In the genomic region with DNA sequence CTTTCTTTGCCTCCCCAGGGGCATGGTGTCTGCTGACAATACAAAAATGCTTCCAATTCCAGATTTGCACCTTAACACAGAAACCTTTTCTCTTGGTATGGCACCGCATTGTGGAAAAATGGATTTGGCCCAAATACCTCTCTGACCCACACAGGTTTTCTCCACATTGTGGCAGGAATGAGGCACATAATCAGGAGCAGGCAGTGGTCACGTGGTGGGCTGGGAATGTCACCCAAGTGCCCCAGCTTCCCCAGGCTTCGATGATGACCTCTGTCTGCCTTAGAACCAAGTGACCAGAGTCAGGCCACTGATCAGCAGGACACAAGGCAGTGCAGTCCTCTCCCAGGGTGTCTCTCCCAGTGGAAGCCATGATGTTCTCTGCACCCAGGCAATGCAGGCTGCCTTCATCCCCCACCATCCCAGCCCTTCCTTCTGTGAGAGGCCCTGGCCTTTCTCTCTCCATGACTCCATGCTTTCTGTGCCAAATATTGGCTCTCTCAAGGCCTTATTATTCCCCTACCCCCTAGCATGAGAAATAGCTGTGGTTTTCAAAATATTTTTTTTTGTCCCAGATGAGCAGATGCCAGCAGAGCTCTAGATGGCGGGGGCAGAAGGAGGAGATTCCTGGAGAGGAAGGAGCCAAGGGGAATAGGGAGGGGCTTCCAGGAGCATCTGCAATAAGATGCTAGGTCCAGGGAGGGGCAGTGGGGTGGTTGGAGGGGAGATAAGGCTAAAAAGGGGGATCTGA, we compare ENCODE assay signal across 15 cellular contexts.
DNase-seq lines count a peak whose midpoint lies in the region; ATAC-seq, FAIRE-seq and TF ChIP-seq lines count a peak whose summit lies in the region.
"Had no signal": no experiment of that assay in that cellular context is flagged by ENCODE, and none has a peak within 500 bp of the region (broad histone marks: within the 10 kb centered on the region; RNA-seq: fewer than 3 reads in every experiment).

No MANE protein-coding gene starts in this region.

- no peaks in the 10 kb centered on the region for H3K9me2 ChIP-seq in SK-N-SH

- intact Hi-C loops in natural killer cell (cut with micrococcal nuclease): no loop called here

- TF ChIP-seq CTCF in SK-N-SH (IDR thresholded peaks at IDR 0.05) (no peak), foreskin keratinocyte (conservative IDR thresholded peaks at IDR 0.05) (no peak), natural killer cell (IDR thresholded peaks at IDR 0.05) (no peak)

- no peaks in the 10 kb centered on the region for H3K79me2 ChIP-seq in SK-N-SH (ENCODE audit: insufficient read depth)

- H3K27me3 ChIP-seq in SK-N-SH (ENCODE audit: insufficient read depth): no peaks in the 10 kb centered on the region; the same call in 1 of the 2 replicates
- no peaks in the 10 kb centered on the region for H3K27me3 ChIP-seq in foreskin keratinocyte
- H3K27me3 ChIP-seq: suprapubic skin had no signal

- H3K4me3 ChIP-seq in SK-N-SH (ENCODE audit: low read depth in 2 of 2, low read length in 1 of 2): no peak overlapping the region
- H3K4me3 ChIP-seq: lung, suprapubic skin had no signal

- CTCF ChIA-PET in SK-N-SH (lab: Yijun Ruan, JAX): interaction anchor here (0.9 kb wide), 1 partner anchor 12 kb away, joined by 3 read pairs; no protein-coding TSS in a partner anchor

- H3K27ac ChIP-seq in SK-N-SH (ENCODE audit: low read depth in 2 of 2, low read length in 1 of 2) (peak overlapping the region in 1 of 2 experiments; percentile 66; a peak in 1 of 4 replicates), foreskin keratinocyte (peak overlapping the region; percentile 60)
- H3K27ac ChIP-seq: KMS-11, suprapubic skin had no signal

- no peak overlapping the region for H3K27ac Mint-ChIP-seq in natural killer cell
- H3K27ac Mint-ChIP-seq: activated naive CD4-positive, alpha-beta T cell treated with anti-CD3 and anti-CD28 coated beads, Interleukin-2, amount 10 ng/mL, durations not matched to agents 7 days and 5 days had no signal

- H3K9me3 ChIP-seq in SK-N-SH: no peaks in the 10 kb centered on the region
- H3K9me3 ChIP-seq: suprapubic skin had no signal

- WGBS in SK-N-SH (ENCODE audit: low lambda C conversion rate): 26% methylated on average over 4 of the region's 4 CpGs

- no peak overlapping the region for H3K4me3 Mint-ChIP-seq in natural killer cell
- H3K4me3 Mint-ChIP-seq: activated naive CD4-positive, alpha-beta T cell treated with anti-CD3 and anti-CD28 coated beads, Interleukin-2, amount 10 ng/mL, durations not matched to agents 7 days and 5 days had no signal

- H3K36me3 Mint-ChIP-seq in natural killer cell: no peaks in the 10 kb centered on the region
- H3K36me3 Mint-ChIP-seq: activated naive CD4-positive, alpha-beta T cell treated with anti-CD3 and anti-CD28 coated beads, Interleukin-2, amount 10 ng/mL, durations not matched to agents 7 days and 5 days had no signal

- peak in 1 of 2 experiments; percentile 65; a peak in 1 of 4 replicates for TF ChIP-seq EP300 in SK-N-SH (IDR thresholded peaks at IDR 0.05; ENCODE audit: borderline replicate concordance in 1 of 2, low read depth in 1 of 2, low read length in 1 of 2)

- no peak overlapping the region for H3K4me2 ChIP-seq in SK-N-SH
- H3K4me2 ChIP-seq: KMS-11 had no signal

- H3K36me3 ChIP-seq in SK-N-SH (replicated peaks in 1 of 2; ENCODE audit: control insufficient read depth in 1 of 2, insufficient read depth in 2 of 2, low read length in 1 of 2): no peaks in the 10 kb centered on the region
- H3K36me3 ChIP-seq: suprapubic skin had no signal

- TF ChIP-seq RAD21 in SK-N-SH (IDR thresholded peaks at IDR 0.05; ENCODE audit: low read length): no peak

- DNase-seq in SK-N-SH (no peak), amniotic epithelial cell (ENCODE audit: low read depth) (peak; percentile 69), foreskin keratinocyte (peak in 1 of 2 donors; percentile 42), urothelium cell line (ENCODE audit: low spot score) (peak; percentile 84), NCI-H524 (lab: John Stamatoyannopoulos, UW) (no peak), natural killer cell (no peak)
- DNase-seq: 8988T; activated naive CD4-positive, alpha-beta T cell treated with anti-CD3 and anti-CD28 coated beads, Interleukin-2, amount 10 ng/mL, durations not matched to agents 7 days and 5 days; DMS153; NCI-H187 had no signal

- H3K4me1 Mint-ChIP-seq in natural killer cell: no peaks in the 10 kb centered on the region
- H3K4me1 Mint-ChIP-seq: activated naive CD4-positive, alpha-beta T cell treated with anti-CD3 and anti-CD28 coated beads, Interleukin-2, amount 10 ng/mL, durations not matched to agents 7 days and 5 days had no signal

- peaks cover 0 to 8% of the 10 kb centered on the region in 2 experiments; a peak in 1 of 4 replicates for H3K4me1 ChIP-seq in SK-N-SH (ENCODE audit: control insufficient read depth in 1 of 2, insufficient read depth in 2 of 2, low read depth in 1 of 2, low read length in 1 of 2)
- peaks cover 25% of the 10 kb centered on the region for H3K4me1 ChIP-seq in foreskin keratinocyte

- no peak overlapping the region for H3K9ac ChIP-seq in SK-N-SH
- H3K9ac ChIP-seq: KMS-11 had no signal

- no peaks in the 10 kb centered on the region for H3K9me3 Mint-ChIP-seq in natural killer cell
- H3K9me3 Mint-ChIP-seq: activated naive CD4-positive, alpha-beta T cell treated with anti-CD3 and anti-CD28 coated beads, Interleukin-2, amount 10 ng/mL, durations not matched to agents 7 days and 5 days had no signal

- peaks cover 4 to 37% of the 10 kb centered on the region in 2 donors for H3K27me3 Mint-ChIP-seq in natural killer cell (ENCODE audit: low read depth in 2 of 2)

- H4K20me1 ChIP-seq in SK-N-SH (ENCODE audit: insufficient read depth): no peaks in the 10 kb centered on the region

- no peak for ATAC-seq in SK-N-SH treated with all-trans-retinoic acid at 6 μM for 48 hours
- ATAC-seq in foreskin keratinocyte: no peak
- ATAC-seq in HG03520 (IDR thresholded peaks at IDR 0.05; ENCODE audit: unreplicated experiment): no peak
- ATAC-seq in natural killer cell: no peak

- H3F3A ChIP-seq in SK-N-SH (replicated peaks; ENCODE audit: insufficient read depth): no peaks in the 10 kb centered on the region

- peak; percentile 79 for FAIRE-seq in urothelium cell line (lab: Jason Lieb, UNC)

- H2AFZ ChIP-seq in SK-N-SH (ENCODE audit: low read depth): no peak overlapping the region

- POLR2A ChIA-PET in SK-N-SH (lab: Yijun Ruan, JAX): no interaction called here

TF ChIP-seq in SK-N-SH, 30 proteins besides CTCF, POLR2A, EP300 and RAD21 (continues in another document):
- TF ChIP-seq, protein P1, sequence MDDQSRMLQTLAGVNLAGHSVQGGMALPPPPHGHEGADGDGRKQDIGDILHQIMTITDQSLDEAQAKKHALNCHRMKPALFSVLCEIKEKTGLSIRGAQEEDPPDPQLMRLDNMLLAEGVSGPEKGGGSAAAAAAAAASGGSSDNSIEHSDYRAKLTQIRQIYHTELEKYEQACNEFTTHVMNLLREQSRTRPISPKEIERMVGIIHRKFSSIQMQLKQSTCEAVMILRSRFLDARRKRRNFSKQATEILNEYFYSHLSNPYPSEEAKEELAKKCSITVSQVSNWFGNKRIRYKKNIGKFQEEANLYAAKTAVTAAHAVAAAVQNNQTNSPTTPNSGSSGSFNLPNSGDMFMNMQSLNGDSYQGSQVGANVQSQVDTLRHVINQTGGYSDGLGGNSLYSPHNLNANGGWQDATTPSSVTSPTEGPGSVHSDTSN (IDR thresholded peaks at IDR 0.05): peak; percentile 28; the same call in 1 of the 2 replicates
- no peak for TF ChIP-seq JUND (IDR thresholded peaks at IDR 0.05)
- TF ChIP-seq FOXJ3 (CRISPR knock-in tag; IDR thresholded peaks at IDR 0.05): no peak
- 0 out of 2 replicates have a peak, but pooled peaks have one; percentile 4 for TF ChIP-seq FOSL2 (IDR thresholded peaks at IDR 0.05; ENCODE audit: borderline replicate concordance, low read depth)
- peak; percentile 81 for TF ChIP-seq TCF12 (IDR thresholded peaks at IDR 0.05)

TF ChIP-seq in SK-N-SH treated with all-trans-retinoic acid at 6 μM for 48 hours, 23 proteins besides CTCF, POLR2A, EP300 and RAD21 (continues in another document):
- TF ChIP-seq SNAI2 (CRISPR knock-in tag; IDR thresholded peaks at IDR 0.05): no peak
- TF ChIP-seq PPARA (CRISPR knock-in tag; IDR thresholded peaks at IDR 0.05; ENCODE audit: borderline replicate concordance): no peak
- no peak for TF ChIP-seq TOX (CRISPR knock-in tag; IDR thresholded peaks at IDR 0.05; ENCODE audit: borderline replicate concordance)
- TF ChIP-seq GLIS3 (CRISPR knock-in tag; IDR thresholded peaks at IDR 0.05): no peak
- TF ChIP-seq ISL1 (CRISPR knock-in tag; IDR thresholded peaks at IDR 0.05): no peak
- TF ChIP-seq ARNTL (CRISPR knock-in tag; IDR thresholded peaks at IDR 0.05; ENCODE audit: borderline replicate concordance, low read depth): no peak
- no peak for TF ChIP-seq ZFP30 (CRISPR knock-in tag; IDR thresholded peaks at IDR 0.05)
- no peak for TF ChIP-seq OSR1 (CRISPR knock-in tag; IDR thresholded peaks at IDR 0.05)
- no peak for TF ChIP-seq CREB5 (CRISPR knock-in tag; IDR thresholded peaks at IDR 0.05; ENCODE audit: low read depth)
- no peak for TF ChIP-seq ESRRG (CRISPR knock-in tag; IDR thresholded peaks at IDR 0.05)
- no peak for TF ChIP-seq ZFP3 (CRISPR knock-in tag; IDR thresholded peaks at IDR 0.05)
- TF ChIP-seq POU6F1 (CRISPR knock-in tag; IDR thresholded peaks at IDR 0.05; ENCODE audit: borderline replicate concordance, low read depth): no peak

Comparison
In these comparisons a context has a peak if more than half of its experiments do, and no peak if none do; other contexts are left out.
1. DNase-seq: peak in amniotic epithelial cell (single experiment) and urothelium cell line (single experiment); none in SK-N-SH (single experiment), NCI-H524 (0 of 2) and natural killer cell (single experiment).